In genomic region chr3:182618085-182618732, GRCh38 we compare ENCODE assay signal across 8 cellular contexts.
DNase-seq lines count a peak whose midpoint lies in the region; ATAC-seq and TF ChIP-seq lines count a peak whose summit lies in the region.

No MANE protein-coding gene starts in this region.

- DNase-seq in Peyer's patch, result no peak
- peak; percentile 79 for DNase-seq in globus pallidus (ENCODE audit: low spot score)
- no peak for DNase-seq in aorta
- no peak for DNase-seq in right atrium auricular region (ENCODE audit: low spot score)

- no peaks in the 10 kb centered on the region for H3K9me3 ChIP-seq in Peyer's patch
- H3K9me3 ChIP-seq in aorta (ENCODE audit: control insufficient read depth, low read length), result no peaks in the 10 kb centered on the region
- H3K9me3 ChIP-seq in right atrium auricular region, result no peaks in the 10 kb centered on the region

- H3K4me1 ChIP-seq in KMS-11 (ENCODE audit: low read depth, poor library complexity, severe bottlenecking) (peaks cover 30% of the 10 kb centered on the region), Peyer's patch (no peaks in the 10 kb centered on the region), aorta (ENCODE audit: control insufficient read depth in 1 of 2, insufficient read depth in 2 of 2, low read length in 2 of 2) (no peaks in the 10 kb centered on the region), right atrium auricular region (no peaks in the 10 kb centered on the region)

- H3K79me2 ChIP-seq in KMS-11 (ENCODE audit: insufficient read depth, low read depth), result no peaks in the 10 kb centered on the region

- H4K20me1 ChIP-seq in KMS-11 (ENCODE audit: insufficient read depth), result no peaks in the 10 kb centered on the region

- ATAC-seq in aorta (ENCODE audit: low FRiP score) (no peak), HG03571 (IDR thresholded peaks at IDR 0.05; ENCODE audit: unreplicated experiment) (no peak), HG03521 (IDR thresholded peaks at IDR 0.05; ENCODE audit: unreplicated experiment) (no peak)

- WGBS in aorta, 2 donors, result 35 to 36% methylated on average over 8 of the region's 8 CpGs

- H3K4me2 ChIP-seq in KMS-11, result peak overlapping the region; percentile 49

- intact Hi-C loops in aorta (cut with DNase I), result no loop called here

- H2AFZ ChIP-seq in KMS-11 (ENCODE audit: low read depth), result peak overlapping the region; percentile 41; the same call in 1 of the 2 replicates

- H3K27me3 ChIP-seq in KMS-11 (ENCODE audit: insufficient read depth, low read depth) (no peaks in the 10 kb centered on the region), Peyer's patch (no peaks in the 10 kb centered on the region), aorta (ENCODE audit: control insufficient read depth in 1 of 2, insufficient read depth in 2 of 2, low read length in 1 of 2) (peaks cover 0 to 5% of the 10 kb centered on the region in 2 donors), right atrium auricular region (no peaks in the 10 kb centered on the region)

- H3K27ac ChIP-seq in C4-2B (no peak overlapping the region), KMS-11 (no peak overlapping the region), Peyer's patch (no peak overlapping the region), aorta (ENCODE audit: low read depth in 1 of 2, low read length in 2 of 2) (no peak overlapping the region), right atrium auricular region (no peak overlapping the region)

- TF ChIP-seq CTCF in C4-2B (conservative IDR thresholded peaks at IDR 0.05) (peak; percentile 89), KMS-11 (conservative IDR thresholded peaks at IDR 0.05; ENCODE audit: low read depth, low read length) (peak; percentile 97), Peyer's patch (IDR thresholded peaks at IDR 0.05) (peak in 4 of 6 experiments; percentile 35 to 85 (median 78)), right atrium auricular region (IDR thresholded peaks at IDR 0.05) (peak in 1 of 2 donors; percentile 43)

- no peak overlapping the region for H3K4me3 ChIP-seq in KMS-11 (IDR thresholded peaks at IDR 0.05; ENCODE audit: insufficient read depth, low read depth, low read length)
- H3K4me3 ChIP-seq in Peyer's patch, result no peak overlapping the region
- no peak overlapping the region for H3K4me3 ChIP-seq in aorta (ENCODE audit: low read length in 2 of 2)
- H3K4me3 ChIP-seq in right atrium auricular region, result no peak overlapping the region

- no peak for TF ChIP-seq POLR2A in Peyer's patch (IDR thresholded peaks at IDR 0.05)

- H3K36me3 ChIP-seq in KMS-11 (ENCODE audit: insufficient read depth) (no peaks in the 10 kb centered on the region), Peyer's patch (no peaks in the 10 kb centered on the region), aorta (ENCODE audit: control insufficient read depth in 1 of 2, insufficient read depth in 2 of 2, low read length in 1 of 2) (no peaks in the 10 kb centered on the region), right atrium auricular region (no peaks in the 10 kb centered on the region)

- no peak overlapping the region for H3K9ac ChIP-seq in KMS-11
